ENCODE assay signal across 9 cellular contexts in the genomic region with DNA sequence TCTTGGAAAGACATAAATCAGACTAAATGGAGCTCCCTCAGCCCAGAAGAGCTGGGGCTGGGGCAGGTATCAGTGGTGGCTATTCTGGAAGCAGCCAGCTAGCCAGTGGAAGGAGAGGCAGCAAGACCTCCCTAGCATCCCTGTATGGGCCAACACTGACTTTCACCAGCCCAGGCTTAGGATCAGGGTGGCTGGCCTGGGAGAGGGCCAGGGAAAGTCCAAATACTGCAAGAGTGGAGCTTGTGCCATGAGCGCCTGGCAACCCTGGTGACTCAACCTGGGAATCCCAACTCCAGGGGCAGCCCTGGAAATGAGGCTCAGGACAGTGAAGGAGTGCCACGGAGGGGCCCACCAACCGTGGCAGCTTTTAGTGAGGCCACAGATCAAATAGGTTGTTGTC. TPM values are rescaled to one million over a fixed set of nuclear protein-coding genes. Genes with fewer than 3 reads are reported as not detected.
DNase-seq lines count a peak whose midpoint lies in the region; ATAC-seq and TF ChIP-seq lines count a peak whose summit lies in the region.
"Had no signal": no experiment of that assay in that cellular context is flagged by ENCODE, and none has a peak within 500 bp of the region (broad histone marks: within the 10 kb centered on the region; RNA-seq: fewer than 3 reads in every experiment).

No MANE protein-coding gene starts in this region.

- peak overlapping the region; percentile 80 for H3K4me3 Mint-ChIP-seq in MCF 10A (ENCODE audit: unreplicated experiment)

- H3K9me3 ChIP-seq in heart left ventricle, result no peaks in the 10 kb centered on the region

- DNase-seq in heart left ventricle, result peak in 2 of 5 donors; percentile 60 to 67
- no peak for DNase-seq in left cardiac atrium
- peak; percentile 96 for DNase-seq in MCF 10A (ENCODE audit: unreplicated experiment)
- DNase-seq in mesenteric fat pad (ENCODE audit: low spot score), result peak; percentile 89
- peak; percentile 46 for DNase-seq in ureter (ENCODE audit: low spot score)
- no peak for DNase-seq in central memory CD4-positive, alpha-beta T cell
- no peak for DNase-seq in NCI-H2107 (lab: John Stamatoyannopoulos, UW)
- DNase-seq: NCI-H446 had no signal

- BruUV-seq in MCF 10A (replicated peaks; lab: Mats Ljungman, UMichigan), result no TSS peak

- H3K4me1 ChIP-seq in heart left ventricle, result peaks cover 4 to 78% (median 37%) of the 10 kb centered on the region in 12 donors

- H3K36me3 ChIP-seq in heart left ventricle, result no peaks in the 10 kb centered on the region

- no peak for TF ChIP-seq CTCF in heart left ventricle (IDR thresholded peaks at IDR 0.05)
- no peak for TF ChIP-seq CTCF in MCF 10A (IDR thresholded peaks at IDR 0.05; ENCODE audit: unreplicated experiment)

- no peaks in the 10 kb centered on the region for H3K9me3 Mint-ChIP-seq in MCF 10A (ENCODE audit: unreplicated experiment)

- no peaks in the 10 kb centered on the region for H3K27me3 Mint-ChIP-seq in MCF 10A (ENCODE audit: insufficient read depth, unreplicated experiment)

- TF ChIP-seq POLR2A in heart left ventricle (IDR thresholded peaks at IDR 0.05) (no peak), GM18505 (IDR thresholded peaks at IDR 0.05; ENCODE audit: borderline replicate concordance, extremely low read depth, insufficient read depth, insufficient read length) (no peak)

- 72 to 80% (median 76%) methylated on average over 3 of the region's 3 CpGs for WGBS in heart left ventricle, 4 donors

- H3K36me3 Mint-ChIP-seq in MCF 10A (ENCODE audit: insufficient read depth, unreplicated experiment), result no peaks in the 10 kb centered on the region

- no peak for ATAC-seq in heart left ventricle
- no peak for ATAC-seq in left cardiac atrium
- no peak for ATAC-seq in GM18505 (IDR thresholded peaks at IDR 0.05; ENCODE audit: unreplicated experiment)

- no peak overlapping the region for H3K4me3 ChIP-seq in heart left ventricle

- CTCF ChIA-PET in MCF 10A (lab: Yijun Ruan, JAX), result interaction anchor here (0.6 to 21.5 kb wide), 26 partner anchors 8 to 1075 kb away, joined by 3 to 359 read pairs (median 6); a partner anchor contains a TSS

- H3K27ac Mint-ChIP-seq in MCF 10A (ENCODE audit: low read depth, unreplicated experiment), result peak overlapping the region; percentile 83

- no peaks in the 10 kb centered on the region for H3K27me3 ChIP-seq in heart left ventricle

- peaks cover 32% of the 10 kb centered on the region for H3K4me1 Mint-ChIP-seq in MCF 10A (ENCODE audit: insufficient read depth, unreplicated experiment)

- peak overlapping the region in 11 of 12 donors; percentile 86 to 99 (median 93) for H3K27ac ChIP-seq in heart left ventricle

- intact Hi-C loops in heart left ventricle (cut with DNase I) (loop anchor here in 5 of 10 donors (2.0 to 10.0 kb wide), 6 partner anchors 59 to 273 kb away; a partner anchor contains a TSS), left cardiac atrium (cut with DNase I) (no loop called here), MCF 10A (cut with micrococcal nuclease) (loop anchor here (10.0 kb wide), 1 partner anchor 203 kb away; a partner anchor contains a TSS)

- POLR2A ChIA-PET in MCF 10A (lab: Yijun Ruan, JAX), result interaction anchor here (0.6 to 6.5 kb wide), 24 partner anchors 8 to 283 kb away, joined by 3 to 84 read pairs (median 4); a partner anchor contains a TSS

RNA-seq across cellular contexts. Expression of a gene that starts 7.6 kb away (rescaled TPM):
- total RNA-seq in heart left ventricle (100 to 1,000 TPM in 1 of 9 donors, 10 to 100 TPM in 7, 1 to 10 TPM in 1; 9.2 to 190 (median 18.4) TPM), left cardiac atrium (10 to 100 TPM; 11.8 to 21.4 TPM), MCF 10A (2022) (18.7 and 23.0 TPM in 2 replicates), mesenteric fat pad (61.1 TPM), ureter (40.8 TPM)
- polyA plus RNA-seq in heart left ventricle, result 10 to 100 TPM in 1 of 2 donors, 1 to 10 TPM in 1; 7.5 to 12.2 TPM

RNA-seq across cellular contexts. Expression of a gene that starts 45.2 kb away (rescaled TPM):
- total RNA-seq in heart left ventricle (not detected), left cardiac atrium (not detected), MCF 10A (2022) (not detected in 2 replicates), mesenteric fat pad (not detected), ureter (not detected)
- not detected for polyA plus RNA-seq in heart left ventricle

RNA-seq across cellular contexts. Expression of a gene that starts 58.6 kb away (rescaled TPM):
- total RNA-seq in heart left ventricle, result 10 to 100 TPM; 17.5 to 41.8 (median 32.4) TPM
- 10 to 100 TPM in 1 of 2 donors, 1 to 10 TPM in 1; 9.3 to 16.1 TPM for polyA plus RNA-seq in heart left ventricle
- total RNA-seq in left cardiac atrium, result 10 to 100 TPM; 26.7 to 30.2 TPM
- total RNA-seq in MCF 10A (2022), result 145 TPM in 2 replicates
- 44.2 TPM for total RNA-seq in mesenteric fat pad
- 49.5 TPM for total RNA-seq in ureter

Comparison
In these comparisons a context has a peak if more than half of its experiments do, and no peak if none do; other contexts are left out.
1. DNase-seq: peak in MCF 10A (single experiment), mesenteric fat pad (single experiment) and ureter (single experiment); none in left cardiac atrium (single experiment), central memory CD4-positive, alpha-beta T cell (single experiment) and NCI-H2107 (single experiment).